22 cellular contexts compared by ENCODE assay signal in the genomic region with DNA sequence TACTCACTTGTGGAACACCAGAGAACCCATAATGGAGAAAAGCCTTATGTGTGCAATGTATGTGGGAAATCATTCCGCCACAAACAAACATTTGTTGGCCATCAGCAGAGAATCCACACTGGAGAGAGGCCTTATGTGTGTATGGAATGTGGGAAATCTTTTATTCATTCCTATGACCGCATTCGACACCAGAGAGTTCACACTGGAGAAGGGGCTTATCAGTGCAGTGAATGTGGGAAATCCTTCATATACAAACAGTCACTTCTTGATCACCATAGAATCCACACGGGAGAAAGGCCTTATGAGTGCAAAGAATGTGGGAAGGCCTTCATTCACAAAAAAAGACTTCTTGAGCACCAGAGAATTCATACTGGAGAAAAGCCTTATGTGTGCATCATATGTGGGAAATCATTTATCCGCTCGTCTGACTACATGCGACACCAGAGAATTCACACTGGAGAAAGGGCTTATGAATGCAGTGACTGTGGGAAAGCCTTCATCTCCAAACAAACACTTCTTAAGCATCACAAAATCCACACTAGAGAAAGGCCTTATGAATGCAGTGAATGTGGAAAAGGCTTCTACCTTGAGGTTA. TPM values are rescaled to one million over a fixed set of nuclear protein-coding genes. Genes with fewer than 3 reads are reported as not detected.
DNase-seq lines count a peak whose midpoint lies in the region; ATAC-seq and TF ChIP-seq lines count a peak whose summit lies in the region.
"Had no signal": no experiment of that assay in that cellular context is flagged by ENCODE, and none has a peak within 500 bp of the region (broad histone marks: within the 10 kb centered on the region; RNA-seq: fewer than 3 reads in every experiment).

No MANE protein-coding gene starts in this region.

- ATAC-seq in HG02759 (IDR thresholded peaks at IDR 0.05; ENCODE audit: unreplicated experiment): no peak
- ATAC-seq: activated naive CD8-positive, alpha-beta T cell treated with anti-CD3 and anti-CD28 coated beads, Interleukin-2, amount 50 U/mL, for 24 hours; left colon; natural killer cell treated with Interleukin-12 subunit alpha and Interleukin-12 subunit beta and Interleukin-15 and Interleukin-18, amount 100 ng/mL, for 72 hours; Right ventricle myocardium inferior; sciatic nerve had no signal

- peaks cover 86% of the 10 kb centered on the region for H3K9me3 Mint-ChIP-seq in chondrocyte (ENCODE audit: low read depth)

- H3K9me2 ChIP-seq in Karpas-422 (replicated peaks; ENCODE audit: insufficient read depth, low read length): no peaks in the 10 kb centered on the region

- no peak overlapping the region for H3K9ac ChIP-seq in BLaER1
- H3K9ac ChIP-seq in Karpas-422 (ENCODE audit: low read length): no peak overlapping the region
- H3K9ac ChIP-seq: GM23248 had no signal

- TF ChIP-seq CTCF in fibroblast of pulmonary artery (IDR thresholded peaks at IDR 0.05; ENCODE audit: low read length, missing control alignments) (no peak), chondrocyte (IDR thresholded peaks at IDR 0.05) (no peak)

- no peaks in the 10 kb centered on the region for H3K4me1 ChIP-seq in BLaER1
- no peaks in the 10 kb centered on the region for H3K4me1 ChIP-seq in Karpas-422 (ENCODE audit: low read length)
- H3K4me1 ChIP-seq: esophagus squamous epithelium had no signal

- peaks cover 100% of the 10 kb centered on the region for H3K9me3 ChIP-seq in BLaER1
- peaks cover 80% of the 10 kb centered on the region for H3K9me3 ChIP-seq in Karpas-422 (ENCODE audit: low read length)

- H3K27ac ChIP-seq in BLaER1: no peak overlapping the region
- no peak overlapping the region for H3K27ac ChIP-seq in Karpas-422 (ENCODE audit: low read length)
- H3K27ac ChIP-seq: esophagus squamous epithelium, GM23248 had no signal

- peaks cover 96% of the 10 kb centered on the region for H3K36me3 Mint-ChIP-seq in chondrocyte (ENCODE audit: low read depth)

- no peaks in the 10 kb centered on the region for H3K27me3 ChIP-seq in BLaER1
- no peaks in the 10 kb centered on the region for H3K27me3 ChIP-seq in Karpas-422 (ENCODE audit: low read length)
- H3K27me3 ChIP-seq: esophagus squamous epithelium had no signal

- no peaks in the 10 kb centered on the region for H3K27me3 Mint-ChIP-seq in chondrocyte (ENCODE audit: low read depth)
- H3K27me3 Mint-ChIP-seq: activated naive CD8-positive, alpha-beta T cell treated with anti-CD3 and anti-CD28 coated beads, Interleukin-2, amount 50 U/mL, for 24 hours; natural killer cell treated with Interleukin-12 subunit alpha and Interleukin-12 subunit beta and Interleukin-15 and Interleukin-18, amount 100 ng/mL, for 72 hours had no signal

- H3K4me1 Mint-ChIP-seq in chondrocyte (ENCODE audit: low read depth): no peaks in the 10 kb centered on the region
- H3K4me1 Mint-ChIP-seq: activated naive CD8-positive, alpha-beta T cell treated with anti-CD3 and anti-CD28 coated beads, Interleukin-2, amount 50 U/mL, for 24 hours; brain had no signal

- H3K36me3 ChIP-seq in BLaER1 (peaks cover 100% of the 10 kb centered on the region), Karpas-422 (ENCODE audit: insufficient read depth, low read length) (peaks cover 92% of the 10 kb centered on the region)

- no peak overlapping the region for H3K4me3 Mint-ChIP-seq in chondrocyte (ENCODE audit: unreplicated experiment)
- H3K4me3 Mint-ChIP-seq: activated naive CD8-positive, alpha-beta T cell treated with anti-CD3 and anti-CD28 coated beads, Interleukin-2, amount 50 U/mL, for 24 hours; brain; natural killer cell treated with Interleukin-12 subunit alpha and Interleukin-12 subunit beta and Interleukin-15 and Interleukin-18, amount 100 ng/mL, for 72 hours had no signal

- no peak overlapping the region for H3K27ac Mint-ChIP-seq in chondrocyte (ENCODE audit: unreplicated experiment)
- H3K27ac Mint-ChIP-seq: activated naive CD8-positive, alpha-beta T cell treated with anti-CD3 and anti-CD28 coated beads, Interleukin-2, amount 50 U/mL, for 24 hours; brain; natural killer cell treated with Interleukin-12 subunit alpha and Interleukin-12 subunit beta and Interleukin-15 and Interleukin-18, amount 100 ng/mL, for 72 hours had no signal

- H3K4me2 ChIP-seq in BLaER1: no peak overlapping the region
- H3K4me2 ChIP-seq in Karpas-422 (ENCODE audit: low read depth, low read length, poor library complexity, severe bottlenecking): no peak overlapping the region

- H3K79me2 ChIP-seq in Karpas-422 (ENCODE audit: low read length): peaks cover 9% of the 10 kb centered on the region; the same call in 1 of the 2 replicates

- peak overlapping the region; percentile 31 for H3K4me3 ChIP-seq in BLaER1
- H3K4me3 ChIP-seq in Karpas-422 (ENCODE audit: low read length): 0 out of 2 replicates have a peak overlapping the region, but pooled peaks have one; percentile 3
- no peak overlapping the region for H3K4me3 ChIP-seq in fibroblast of pulmonary artery (replicated peaks; ENCODE audit: low read depth, low read length)
- H3K4me3 ChIP-seq: GM23248 had no signal

- H2AFZ ChIP-seq in Karpas-422 (ENCODE audit: low read length): no peak overlapping the region
- H2AFZ ChIP-seq: GM23248 had no signal

- DNase-seq in Karpas-422 (no peak), fibroblast of pulmonary artery (ENCODE audit: low read depth) (peak; percentile 7), chondrocyte (ENCODE audit: low spot score) (no peak)
- no peak for DNase-seq in activated naive CD4-positive, alpha-beta T cell (lab: John Stamatoyannopoulos, UW)
- DNase-seq: activated CD4-positive, alpha-beta T cell treated with anti-CD3 and anti-CD28 coated beads, Interleukin-2, amount 50 U/mL, for 48 hours; activated CD4-positive, CD25-positive, alpha-beta regulatory T cell; activated effector memory CD4-positive, alpha-beta T cell treated with Interleukin-2 at 50 U/mL for 16 hours; activated naive CD8-positive, alpha-beta T cell treated with anti-CD3 and anti-CD28 coated beads, Interleukin-2, amount 50 U/mL, for 24 hours; Calu3; effector memory CD4-positive, alpha-beta T cell; esophagus squamous epithelium; GM23248; left colon; NCI-H1092 treated with DMSO at 0.1 percent for 48 hours; NCI-H1930; NCI-H82 had no signal

- H4K20me1 ChIP-seq in BLaER1 (no peaks in the 10 kb centered on the region), Karpas-422 (ENCODE audit: insufficient read depth, low read depth, low read length) (no peaks in the 10 kb centered on the region)

RNA-seq across cellular contexts. Expression of gene ZNF549, which starts 10.9 kb away (rescaled TPM):
- total RNA-seq in Karpas-422 (2014; rRNA removed; shearing (Covaris generic); ENCODE audit: low replicate concordance): 6.7 and 9.8 TPM in 2 replicates
- total RNA-seq in chondrocyte: 6.8 to 7.4 TPM (median 7.1 TPM) in 3 replicates

RNA-seq across cellular contexts. Expression of gene ZNF550, which starts 21.6 kb away (rescaled TPM):
- total RNA-seq in Karpas-422 (2014; rRNA removed; shearing (Covaris generic); ENCODE audit: low replicate concordance): 5.5 and 5.7 TPM in 2 replicates
- 6.9 to 11.3 TPM (median 8.6 TPM) in 3 replicates for total RNA-seq in chondrocyte

RNA-seq across cellular contexts. Expression of gene ZNF773, which starts 38.3 kb away (rescaled TPM):
- 19.4 and 25.2 TPM in 2 replicates for total RNA-seq in Karpas-422 (2014; rRNA removed; shearing (Covaris generic); ENCODE audit: low replicate concordance)
- total RNA-seq in chondrocyte: 8.7 to 10.1 TPM (median 9.0 TPM) in 3 replicates

RNA-seq across cellular contexts. Expression of gene ZNF416, which starts 40.7 kb away (rescaled TPM):
- total RNA-seq in Karpas-422 (2014; rRNA removed; shearing (Covaris generic); ENCODE audit: low replicate concordance): 3.1 and 4.6 TPM in 2 replicates
- total RNA-seq in chondrocyte: 5.4 to 7.7 TPM (median 6.0 TPM) in 3 replicates

RNA-seq across cellular contexts. Expression of gene ZIK1, which starts 45.9 kb away (rescaled TPM):
- 0.11 TPM in 2 replicates for total RNA-seq in Karpas-422 (2014; rRNA removed; shearing (Covaris generic); ENCODE audit: low replicate concordance)
- 4.8 to 7.2 TPM (median 5.5 TPM) in 3 replicates for total RNA-seq in chondrocyte
- total RNA-seq: Calu3 had no signal
